19 cellular contexts compared by ENCODE assay signal in genomic region chr5:153598099-153598498, GRCh38.
DNase-seq lines count a peak whose midpoint lies in the region; ATAC-seq and TF ChIP-seq lines count a peak whose summit lies in the region.
"Had no signal": no experiment of that assay in that cellular context is flagged by ENCODE, and none has a peak within 500 bp of the region (broad histone marks: within the 10 kb centered on the region; RNA-seq: fewer than 3 reads in every experiment).

No MANE protein-coding gene starts in this region.

- no peak for TF ChIP-seq POLR2A in lower leg skin (IDR thresholded peaks at IDR 0.05)

- CTCF ChIA-PET in SK-N-SH (lab: Yijun Ruan, JAX), result no interaction called here

- H3K27me3 ChIP-seq in Loucy (ENCODE audit: insufficient read depth, low read length, poor library complexity, severe bottlenecking) (no peaks in the 10 kb centered on the region), SK-N-SH (ENCODE audit: insufficient read depth) (no peaks in the 10 kb centered on the region)

- H3K9me3 ChIP-seq in Loucy (ENCODE audit: insufficient read depth, low read depth, low read length), result no peaks in the 10 kb centered on the region
- no peaks in the 10 kb centered on the region for H3K9me3 ChIP-seq in SK-N-SH
- H3K9me3 ChIP-seq: spleen had no signal

- H2AFZ ChIP-seq in Loucy (ENCODE audit: low read length) (no peak overlapping the region), SK-N-SH (ENCODE audit: low read depth) (no peak overlapping the region)
- H2AFZ ChIP-seq: GM23338 had no signal

- intact Hi-C loops in lower leg skin (cut with DNase I; ENCODE audit: low total_unique reads), result no loop called here

- H3K79me2 ChIP-seq in Loucy (ENCODE audit: insufficient read depth, low read length) (no peaks in the 10 kb centered on the region), SK-N-SH (ENCODE audit: insufficient read depth) (no peaks in the 10 kb centered on the region)

- peaks cover 5% of the 10 kb centered on the region for H3K4me1 ChIP-seq in Loucy (ENCODE audit: insufficient read depth, low read length, poor library complexity, severe bottlenecking)
- H3K4me1 ChIP-seq in SK-N-SH (ENCODE audit: control insufficient read depth in 1 of 2, insufficient read depth in 2 of 2, low read depth in 1 of 2, low read length in 1 of 2), result no peaks in the 10 kb centered on the region
- H3K4me1 ChIP-seq: spleen had no signal

- DNase-seq in central memory CD4-positive, alpha-beta T cell, result no peak
- DNase-seq in lower leg skin (ENCODE audit: low spot score in 2 of 2) (no peak), SK-N-SH (no peak)
- DNase-seq: activated CD4-positive, alpha-beta T cell treated with anti-CD3 and anti-CD28 coated beads, Interleukin-2, amount 10 ng/mL, durations not matched to agents 7 days and 5 days; activated naive CD4-positive, alpha-beta T cell treated with anti-CD3 and anti-CD28 coated beads for 36 hours; COR-L47; EL; Kasumi-1; kidney glomerular epithelial cell; mesendoderm; NCI-H1436 treated with DMSO at 0.1 percent for 48 hours; spleen had no signal

- H3K4me2 ChIP-seq in Loucy (ENCODE audit: low read depth, low read length, poor library complexity, severe bottlenecking) (peak overlapping the region; percentile 44), SK-N-SH (no peak overlapping the region)
- H3K4me2 ChIP-seq: GM23338 had no signal

- H4K20me1 ChIP-seq in Loucy (ENCODE audit: insufficient read depth, low read length, poor library complexity, severe bottlenecking), result no peaks in the 10 kb centered on the region
- no peaks in the 10 kb centered on the region for H4K20me1 ChIP-seq in SK-N-SH (ENCODE audit: insufficient read depth)

- POLR2A ChIA-PET in SK-N-SH (lab: Yijun Ruan, JAX), result no interaction called here

- TF ChIP-seq RAD21 in SK-N-SH (IDR thresholded peaks at IDR 0.05; ENCODE audit: low read length), result no peak

- H3K36me3 ChIP-seq in Loucy (ENCODE audit: insufficient read depth, low read length), result no peaks in the 10 kb centered on the region
- no peaks in the 10 kb centered on the region for H3K36me3 ChIP-seq in SK-N-SH (replicated peaks in 1 of 2; ENCODE audit: control insufficient read depth in 1 of 2, insufficient read depth in 2 of 2, low read length in 1 of 2)
- H3K36me3 ChIP-seq: spleen had no signal

- ATAC-seq in GM18868 (IDR thresholded peaks at IDR 0.05; ENCODE audit: unreplicated experiment), result peak; percentile 38
- peak; percentile 61 for ATAC-seq in GM21528 (IDR thresholded peaks at IDR 0.05; ENCODE audit: low FRiP score, unreplicated experiment)
- peak; percentile 57 for ATAC-seq in HG03064 (IDR thresholded peaks at IDR 0.05; ENCODE audit: low read depth, unreplicated experiment)
- ATAC-seq in GM21367 (IDR thresholded peaks at IDR 0.05; ENCODE audit: unreplicated experiment), result no peak
- ATAC-seq: GM23338; natural killer cell treated with Interleukin-12 subunit alpha and Interleukin-12 subunit beta and Interleukin-15 and Interleukin-18, amount 100 ng/mL, for 72 hours had no signal

- TF ChIP-seq EP300 in SK-N-SH (IDR thresholded peaks at IDR 0.05; ENCODE audit: borderline replicate concordance in 1 of 2, low read depth in 1 of 2, low read length in 1 of 2), result no peak

- H3K27ac ChIP-seq in SK-N-SH (ENCODE audit: low read depth in 2 of 2, low read length in 1 of 2), result no peak overlapping the region
- H3K27ac ChIP-seq: spleen had no signal

- H3K9ac ChIP-seq in Loucy (ENCODE audit: low read depth, low read length, poor library complexity, severe bottlenecking) (peak overlapping the region; percentile 30), SK-N-SH (no peak overlapping the region)

- TF ChIP-seq CTCF in Loucy (conservative IDR thresholded peaks at IDR 0.05; ENCODE audit: low read length) (no peak), lower leg skin (IDR thresholded peaks at IDR 0.05) (no peak), SK-N-SH (IDR thresholded peaks at IDR 0.05) (no peak)

- H3F3A ChIP-seq in Loucy (ENCODE audit: low read depth) (no peaks in the 10 kb centered on the region), SK-N-SH (replicated peaks; ENCODE audit: insufficient read depth) (no peaks in the 10 kb centered on the region)

- H3K9me2 ChIP-seq in Loucy (replicated peaks; ENCODE audit: low read depth, low read length) (no peaks in the 10 kb centered on the region), SK-N-SH (no peaks in the 10 kb centered on the region)

- no peak overlapping the region for H3K4me3 ChIP-seq in Loucy (ENCODE audit: low read length, poor library complexity, severe bottlenecking)
- H3K4me3 ChIP-seq in lower leg skin (ENCODE audit: low read depth, poor library complexity, severe bottlenecking), result no peak overlapping the region
- H3K4me3 ChIP-seq in SK-N-SH (ENCODE audit: low read depth in 2 of 2, low read length in 1 of 2), result no peak overlapping the region
- H3K4me3 ChIP-seq: GM23338, spleen had no signal

TF ChIP-seq in SK-N-SH, 30 proteins besides CTCF, POLR2A, EP300 and RAD21:
- TF ChIP-seq FOXJ3 (CRISPR knock-in tag; IDR thresholded peaks at IDR 0.05) (no peak), MXI1 (IDR thresholded peaks at IDR 0.05; ENCODE audit: low read depth, low read length) (no peak), NRF1 (IDR thresholded peaks at IDR 0.05; ENCODE audit: low read depth, low read length) (no peak), CHD2 (IDR thresholded peaks at IDR 0.05; ENCODE audit: low read length, partially characterized antibody) (no peak), TAF1 (IDR thresholded peaks at IDR 0.05; ENCODE audit: borderline replicate concordance, low read depth, low read length) (no peak), RCOR1 (IDR thresholded peaks at IDR 0.05; ENCODE audit: low read length) (no peak), FOXM1 (IDR thresholded peaks at IDR 0.05; ENCODE audit: low read depth) (no peak), RFX5 (IDR thresholded peaks at IDR 0.05; ENCODE audit: low read length) (no peak), POLR2AphosphoS5 (IDR thresholded peaks at IDR 0.05; ENCODE audit: low read depth, low read length) (no peak), NFIC (IDR thresholded peaks at IDR 0.05; ENCODE audit: borderline replicate concordance) (no peak), PBX3 (IDR thresholded peaks at IDR 0.05) (no peak), YY1 (IDR thresholded peaks at IDR 0.05; ENCODE audit: low read depth) (no peak), FOSL2 (IDR thresholded peaks at IDR 0.05; ENCODE audit: borderline replicate concordance, low read depth) (no peak)
